In genomic region chr15:99170476-99171065, GRCh38 we compare ENCODE assay signal across 17 cellular contexts.
DNase-seq lines count a peak whose midpoint lies in the region; ATAC-seq and TF ChIP-seq lines count a peak whose summit lies in the region.
"Had no signal": no experiment of that assay in that cellular context is flagged by ENCODE, and none has a peak within 500 bp of the region (broad histone marks: within the 10 kb centered on the region; RNA-seq: fewer than 3 reads in every experiment).

No MANE protein-coding gene starts in this region.

- intact Hi-C loops in Right ventricle myocardium inferior (cut with DNase I) (loop anchor here (1.0 to 5.0 kb wide), 4 partner anchors 33 to 68 kb away; no protein-coding TSS in a partner anchor), cardiac septum (cut with DNase I) (loop anchor here (2.0 kb wide), 1 partner anchor 42 kb away; no protein-coding TSS in a partner anchor), gastrocnemius medialis (cut with DNase I; ENCODE audit: low total_unique reads) (loop anchor here (2.0 kb wide), 1 partner anchor 42 kb away; no protein-coding TSS in a partner anchor)

- H3K9me3 ChIP-seq in right atrium auricular region, result no peaks in the 10 kb centered on the region
- H3K9me3 ChIP-seq in gastrocnemius medialis, result no peaks in the 10 kb centered on the region
- H3K9me3 ChIP-seq: SJSA1 had no signal

- H3K4me3 ChIP-seq in right atrium auricular region (no peak overlapping the region), gastrocnemius medialis (no peak overlapping the region)
- H3K4me3 ChIP-seq: GM23338, SJSA1 had no signal

- TF ChIP-seq POLR2A in gastrocnemius medialis (IDR thresholded peaks at IDR 0.05), result no peak

- H3K27ac ChIP-seq in right atrium auricular region, result peak overlapping the region; percentile 83 to 95
- peak overlapping the region; percentile 86 to 95 (median 92) for H3K27ac ChIP-seq in gastrocnemius medialis
- H3K27ac ChIP-seq: SJSA1 had no signal

- ATAC-seq in Right ventricle myocardium inferior, result peak; percentile 30
- ATAC-seq in gastrocnemius medialis, result peak in 1 of 2 donors; percentile 35
- ATAC-seq in GM18867 (IDR thresholded peaks at IDR 0.05; ENCODE audit: unreplicated experiment), result no peak
- no peak for ATAC-seq in HG02973 (IDR thresholded peaks at IDR 0.05; ENCODE audit: unreplicated experiment)
- ATAC-seq: GM23338; stimulated activated naive CD8-positive, alpha-beta T cell treated with anti-CD3 and anti-CD28 coated beads, Interleukin-15, Interleukin-2, amounts not matched to agents 100 U/mL and 50 U/mL, for 24 hours had no signal

- in situ Hi-C loops in gastrocnemius medialis (cut with MboI; ENCODE audit: low sequenced_read_pairs in 4 of 4), result no loop called here

- H3K27me3 ChIP-seq in right atrium auricular region, result no peaks in the 10 kb centered on the region
- H3K27me3 ChIP-seq in gastrocnemius medialis, result no peaks in the 10 kb centered on the region
- H3K27me3 ChIP-seq: SJSA1 had no signal

- TF ChIP-seq CTCF in right atrium auricular region (IDR thresholded peaks at IDR 0.05) (peak in 1 of 2 donors; percentile 57), gastrocnemius medialis (IDR thresholded peaks at IDR 0.05 in 4 of 5, conservative IDR thresholded peaks at IDR 0.05 in 1 of 5) (peak in 3 of 5 experiments; percentile 22 to 36 (median 34))

- H3K4me1 ChIP-seq in right atrium auricular region, result peaks cover 0 to 71% of the 10 kb centered on the region in 2 donors
- peaks cover 81 to 82% of the 10 kb centered on the region in 2 donors for H3K4me1 ChIP-seq in gastrocnemius medialis
- H3K4me1 ChIP-seq: SJSA1 had no signal

- H3K36me3 ChIP-seq in right atrium auricular region (no peaks in the 10 kb centered on the region), gastrocnemius medialis (no peaks in the 10 kb centered on the region)

- no peak for DNase-seq in Right ventricle myocardium inferior (ENCODE audit: missing footprints)
- DNase-seq in cardiac septum (ENCODE audit: low spot score), result no peak
- no peak for DNase-seq in right atrium auricular region (ENCODE audit: low spot score)
- peak in 1 of 2 donors; percentile 55 for DNase-seq in gastrocnemius medialis
- DNase-seq in GM19240 (ENCODE audit: insufficient read length, low spot score), result no peak
- DNase-seq in SIG-M5 (lab: John Stamatoyannopoulos, UW), result no peak
- DNase-seq: 8988T; activated T-cell treated with anti-CD3 and anti-CD28 coated beads, Interleukin-2, amount 50 U/mL, for 24 hours; DMS53; midbrain; NCI-H1694 treated with DMSO at 0.1 percent for 48 hours; NCI-H446 treated with DMSO at 0.1 percent for 48 hours; stimulated activated naive CD8-positive, alpha-beta T cell treated with anti-CD3 and anti-CD28 coated beads, Interleukin-15, Interleukin-2, amounts not matched to agents 100 U/mL and 50 U/mL, for 24 hours had no signal
